ENCODE assay signal across 1 cellular context in genomic region chr19:35156673-35157014, GRCh38.
TF ChIP-seq lines count a peak whose summit lies in the region.

No MANE protein-coding gene starts in this region.

TF ChIP-seq in GM23338, 12 proteins besides CTCF, POLR2A, EP300 and RAD21:
- TF ChIP-seq ETS1 (IDR thresholded peaks at IDR 0.05), result no peak
- TF ChIP-seq EZH2 (IDR thresholded peaks at IDR 0.05; ENCODE audit: low read depth, unreplicated experiment), result no peak
- no peak for TF ChIP-seq ZNF331 (CRISPR knock-in tag; IDR thresholded peaks at IDR 0.05; ENCODE audit: low read depth)
- TF ChIP-seq REST (IDR thresholded peaks at IDR 0.05; ENCODE audit: unreplicated experiment), result no peak
- no peak for TF ChIP-seq ZNF114 (CRISPR knock-in tag; IDR thresholded peaks at IDR 0.05)
TF ChIP-seq in GM23338: peak in this region for 0.
